Comparison of ENCODE assay signal across 1 cellular context in the genomic region with DNA sequence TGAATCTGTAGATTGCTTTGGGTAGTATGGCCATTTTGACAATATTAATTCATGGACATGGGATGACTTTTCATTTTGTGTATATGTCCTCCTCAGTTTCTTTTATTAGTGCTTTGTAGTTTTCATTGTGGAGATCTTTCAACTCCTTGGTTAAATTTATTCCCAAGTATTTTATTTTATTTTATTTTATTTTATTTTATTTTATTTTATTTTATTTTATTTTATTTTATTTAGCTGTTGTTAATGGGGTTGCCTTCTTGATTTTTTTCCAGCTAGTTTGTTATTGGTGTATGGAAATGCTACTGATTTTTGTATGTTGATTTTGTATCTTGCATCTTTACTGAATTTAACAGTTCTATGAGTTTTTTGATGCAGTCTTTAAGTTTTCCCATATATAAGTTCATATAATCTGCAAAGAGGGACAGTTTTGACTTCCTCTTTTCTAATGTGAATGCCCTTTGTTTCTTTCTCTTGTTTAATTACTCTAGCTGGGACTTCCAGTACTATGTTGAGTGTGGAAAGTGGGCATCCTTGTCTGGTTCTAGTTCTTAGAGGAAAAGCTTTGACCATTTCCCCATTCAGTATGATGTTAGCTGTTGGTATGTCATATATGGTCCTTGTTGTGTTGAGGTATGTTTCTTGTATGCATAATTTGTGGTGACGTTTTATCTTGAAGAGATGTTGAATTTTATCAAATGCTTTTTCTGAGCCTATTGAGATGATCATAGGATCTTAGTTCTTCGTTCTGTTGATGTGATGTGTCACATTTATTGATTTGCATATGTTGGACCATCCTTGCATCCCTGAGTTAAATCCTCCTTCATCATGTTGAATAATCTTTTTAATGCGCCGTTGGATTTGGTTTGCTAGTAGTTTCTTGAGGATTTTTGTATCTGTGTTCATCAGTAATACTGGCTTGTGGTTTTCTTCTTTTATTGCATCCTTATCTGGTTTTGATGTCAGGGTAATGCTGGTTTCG.
A peak's percentile ranks its signal among the peaks of the same experiment; 100 is the strongest.
TF ChIP-seq lines count a peak whose summit lies in the region.

No MANE protein-coding gene starts in this region.

TF ChIP-seq in WTC11, 78 proteins besides CTCF, POLR2A, EP300 and RAD21 (continued from another document):
- TF ChIP-seq FOXP1 (CRISPR knock-in tag; IDR thresholded peaks at IDR 0.05; ENCODE audit: borderline replicate concordance) (no peak), HMGA2 (CRISPR knock-in tag; IDR thresholded peaks at IDR 0.05) (peak; percentile 93), ZNF121 (CRISPR knock-in tag; IDR thresholded peaks at IDR 0.05) (no peak)
TF ChIP-seq in WTC11: peak in this region for 1.
